ENCODE assay signal across 10 cellular contexts in genomic region chr9:94909250-94909894, GRCh38.
A peak's percentile ranks its signal among the peaks of the same experiment; 100 is the strongest.
DNase-seq lines count a peak whose midpoint lies in the region; ATAC-seq, FAIRE-seq and TF ChIP-seq lines count a peak whose summit lies in the region.
"Had no signal": no experiment of that assay in that cellular context is flagged by ENCODE, and none has a peak within 500 bp of the region (broad histone marks: within the 10 kb centered on the region; RNA-seq: fewer than 3 reads in every experiment).

No MANE protein-coding gene starts in this region.

- TF ChIP-seq CTCF in esophagus muscularis mucosa (IDR thresholded peaks at IDR 0.05): no peak

- H3K27ac ChIP-seq in esophagus muscularis mucosa (replicated peaks in 1 of 4): peak overlapping the region in 3 of 4 donors; percentile 77 to 82 (median 81)

- intact Hi-C loops in esophagus muscularis mucosa (cut with DNase I): no loop called here

- no peaks in the 10 kb centered on the region for H3K36me3 ChIP-seq in esophagus muscularis mucosa

- FAIRE-seq in RCC 7860 (lab: Jason Lieb, UNC): no peak
- no peak for FAIRE-seq in frontal cortex (lab: Jason Lieb, UNC)
- FAIRE-seq: K562 had no signal

- TF ChIP-seq POLR2A in esophagus muscularis mucosa (IDR thresholded peaks at IDR 0.05; ENCODE audit: low read depth): no peak

- no peaks in the 10 kb centered on the region for H3K27me3 ChIP-seq in esophagus muscularis mucosa

- 83% methylated on average over 11 of the region's 12 CpGs for WGBS in esophagus muscularis mucosa

- DNase-seq in activated CD4-positive, alpha-beta T cell treated with anti-CD3 and anti-CD28 coated beads, Interleukin-2, amount 50 U/mL, for 48 hours: peak; percentile 20 to 35
- no peak for DNase-seq in activated CD4-positive, alpha-beta T cell treated with anti-CD3 and anti-CD28 coated beads, Interleukin-2, amount 50 U/mL, for 4 hours
- DNase-seq in RCC 7860 (ENCODE audit: low spot score) (peak; percentile 69), esophagus muscularis mucosa (ENCODE audit: extremely low spot score) (peak; percentile 75), frontal cortex (ENCODE audit: low spot score in 2 of 2) (no peak), NCI-H1436 (lab: John Stamatoyannopoulos, UW) (no peak)
- peak; percentile 54 for DNase-seq in stimulated activated CD4-positive, alpha-beta T cell treated with anti-CD3 and anti-CD28 coated beads, Interleukin-1b, Interleukin-23, amount 100 ng/mL, for 48 hours
- DNase-seq: NCI-H2029 treated with DMSO at 0.1 percent for 48 hours had no signal

- TF ChIP-seq EP300 in esophagus muscularis mucosa (IDR thresholded peaks at IDR 0.05): no peak

- no peak for ATAC-seq in GM21367 (IDR thresholded peaks at IDR 0.05; ENCODE audit: unreplicated experiment)
- ATAC-seq: K562 had no signal

- H3K4me3 ChIP-seq in esophagus muscularis mucosa: no peak overlapping the region
- H3K4me3 ChIP-seq: K562 had no signal

- H3K4me1 ChIP-seq in esophagus muscularis mucosa: peaks cover 33 to 56% (median 45%) of the 10 kb centered on the region in 4 donors

- no peaks in the 10 kb centered on the region for H3K9me3 ChIP-seq in esophagus muscularis mucosa

Comparison
In these comparisons a context has a peak if more than half of its experiments do, and no peak if none do; other contexts are left out.
1. DNase-seq: peak in activated CD4-positive, alpha-beta T cell treated with anti-CD3 and anti-CD28 coated beads, Interleukin-2, amount 50 U/mL, for 48 hours (2 of 2), RCC 7860 (single experiment), esophagus muscularis mucosa (single experiment) and stimulated activated CD4-positive, alpha-beta T cell treated with anti-CD3 and anti-CD28 coated beads, Interleukin-1b, Interleukin-23, amount 100 ng/mL, for 48 hours (single experiment); none in activated CD4-positive, alpha-beta T cell treated with anti-CD3 and anti-CD28 coated beads, Interleukin-2, amount 50 U/mL, for 4 hours (0 of 2), frontal cortex (0 of 2) and NCI-H1436 (single experiment).